20 cellular contexts compared by ENCODE assay signal in genomic region chr9:127083598-127083997, GRCh38. TPM values are rescaled to one million over a fixed set of nuclear protein-coding genes. Genes with fewer than 3 reads are reported as not detected.
"Had no signal": no experiment of that assay in that cellular context is flagged by ENCODE, and none has a peak within 500 bp of the region (broad histone marks: within the 10 kb centered on the region; RNA-seq: fewer than 3 reads in every experiment).

No MANE protein-coding gene starts in this region.

- H3K9me3 Mint-ChIP-seq: activated B cell treated with CpG ODN at 0.5 μM for 24 hours; activated CD4-positive, alpha-beta memory T cell treated with anti-CD3 and anti-CD28 coated beads for 36 hours; activated naive CD8-positive, alpha-beta T cell treated with anti-CD3 and anti-CD28 coated beads for 36 hours; mesothelial cell of epicardium; nephron progenitor cell; stimulated activated effector memory CD8-positive, alpha-beta T cell treated with anti-CD3 and anti-CD28 coated beads, Interleukin-12 subunit alpha, Interleukin-12 subunit beta, amount 100 ng/mL, for 72 hours had no signal

- H3K4me2 ChIP-seq: smooth muscle cell had no signal

- H3K36me3 Mint-ChIP-seq: activated CD4-positive, alpha-beta memory T cell treated with anti-CD3 and anti-CD28 coated beads for 36 hours; activated naive CD8-positive, alpha-beta T cell treated with anti-CD3 and anti-CD28 coated beads for 36 hours; stimulated activated effector memory CD8-positive, alpha-beta T cell treated with anti-CD3 and anti-CD28 coated beads, Interleukin-12 subunit alpha, Interleukin-12 subunit beta, amount 100 ng/mL, for 72 hours had no signal

- H3K4me3 Mint-ChIP-seq: activated B cell treated with CpG ODN at 0.5 μM for 24 hours; activated CD4-positive, alpha-beta memory T cell treated with anti-CD3 and anti-CD28 coated beads for 36 hours; activated naive CD8-positive, alpha-beta T cell treated with anti-CD3 and anti-CD28 coated beads for 36 hours; mesothelial cell of epicardium; nephron progenitor cell; stimulated activated effector memory CD8-positive, alpha-beta T cell treated with anti-CD3 and anti-CD28 coated beads, Interleukin-12 subunit alpha, Interleukin-12 subunit beta, amount 100 ng/mL, for 72 hours had no signal

- H3K27ac Mint-ChIP-seq: activated B cell treated with CpG ODN at 0.5 μM for 24 hours; activated CD4-positive, alpha-beta memory T cell treated with anti-CD3 and anti-CD28 coated beads for 36 hours; activated naive CD8-positive, alpha-beta T cell treated with anti-CD3 and anti-CD28 coated beads for 36 hours; mesothelial cell of epicardium had no signal

- H3K27me3 Mint-ChIP-seq: activated B cell treated with CpG ODN at 0.5 μM for 24 hours; activated CD4-positive, alpha-beta memory T cell treated with anti-CD3 and anti-CD28 coated beads for 36 hours had no signal

- DNase-seq: activated B cell treated with CpG ODN at 0.5 μM for 24 hours; activated CD4-positive, alpha-beta memory T cell treated with anti-CD3 and anti-CD28 coated beads for 36 hours; activated CD4-positive, alpha-beta T cell treated with anti-CD3 and anti-CD28 coated beads for 4 hours; activated naive CD4-positive, alpha-beta T cell; activated naive CD8-positive, alpha-beta T cell treated with anti-CD3 and anti-CD28 coated beads for 36 hours; amygdala; colonic mucosa; erythroblast; heart right ventricle; nephron progenitor cell; occipital lobe; stimulated activated CD4-positive, alpha-beta T cell treated with anti-CD3 and anti-CD28 coated beads, Interleukin-4, amount 100 ng/mL, for 1 hour; stomach; T-helper 1 cell; T-helper 9 cell had no signal

- H3K4me1 Mint-ChIP-seq: activated B cell treated with CpG ODN at 0.5 μM for 24 hours, mesothelial cell of epicardium had no signal

- H3K36me3 ChIP-seq: colonic mucosa had no signal

- H3K9me3 ChIP-seq: colonic mucosa, gastroesophageal sphincter, heart right ventricle, stomach had no signal

- H3K4me1 ChIP-seq: colonic mucosa, gastroesophageal sphincter had no signal

- ATAC-seq: gastroesophageal sphincter; stimulated activated effector memory CD8-positive, alpha-beta T cell treated with anti-CD3 and anti-CD28 coated beads, Interleukin-12 subunit alpha, Interleukin-12 subunit beta, amount 100 ng/mL, for 72 hours had no signal

- H3K4me3 ChIP-seq: colonic mucosa, gastroesophageal sphincter, heart right ventricle, lung, smooth muscle cell, stomach had no signal

- H3K27me3 ChIP-seq: colonic mucosa, gastroesophageal sphincter, heart right ventricle, stomach had no signal

- H3K27ac ChIP-seq: colonic mucosa, gastroesophageal sphincter, stomach had no signal

RNA-seq across cellular contexts. Expression of gene ANGPTL2, which starts 38.8 kb away (rescaled TPM):
- total RNA-seq: activated B cell treated with CpG ODN at 0.5 μM for 24 hours; activated CD4-positive, alpha-beta memory T cell treated with anti-CD3 and anti-CD28 coated beads for 36 hours; activated naive CD8-positive, alpha-beta T cell treated with anti-CD3 and anti-CD28 coated beads for 36 hours had no signal
